8 cellular contexts compared by ENCODE assay signal in the genomic region with DNA sequence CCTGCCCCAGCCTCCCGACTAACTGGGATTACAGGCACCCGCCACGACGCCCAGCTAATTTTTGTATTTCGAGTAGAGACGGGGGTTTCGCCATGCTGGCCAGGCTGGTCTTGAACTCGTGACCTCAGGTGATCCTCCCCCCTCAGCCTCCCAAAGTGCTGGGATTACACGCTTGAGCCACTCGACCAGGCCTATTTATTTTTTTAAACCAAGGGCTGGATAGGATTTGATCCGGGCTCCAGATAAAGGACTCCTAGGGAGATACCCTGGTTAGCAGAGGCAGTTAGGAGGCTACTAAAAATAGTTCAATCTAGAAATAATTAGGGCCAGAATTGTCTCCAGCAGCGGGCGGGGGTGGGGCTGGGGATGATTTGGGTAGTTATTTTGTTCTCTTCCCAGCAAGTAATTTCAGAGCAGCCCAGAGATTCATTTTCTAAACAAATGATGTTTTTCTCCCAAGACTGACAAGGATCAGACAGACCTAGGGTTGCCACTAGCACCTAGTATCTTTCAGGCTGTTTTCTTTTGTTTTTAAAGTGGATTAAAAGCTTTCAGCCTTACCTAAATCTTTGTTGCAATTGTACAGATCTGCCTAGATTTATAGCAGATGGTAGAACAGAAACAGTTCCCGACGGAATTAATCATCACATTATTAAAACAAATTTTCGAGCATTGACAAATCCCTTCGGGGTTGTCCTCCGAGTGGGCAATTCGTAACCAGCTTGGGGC. TPM values are rescaled to one million over a fixed set of nuclear protein-coding genes. Genes with fewer than 3 reads are reported as not detected.
DNase-seq lines count a peak whose midpoint lies in the region; ATAC-seq and TF ChIP-seq lines count a peak whose summit lies in the region.

No MANE protein-coding gene starts in this region.

- peak overlapping the region; percentile 94 for H3K9ac ChIP-seq in Karpas-422 (ENCODE audit: low read length)

- no peaks in the 10 kb centered on the region for H3K36me3 ChIP-seq in CD8-positive, alpha-beta memory T cell (ENCODE audit: insufficient read depth, low read length)
- H3K36me3 ChIP-seq in Karpas-422 (ENCODE audit: insufficient read depth, low read length): peaks cover 11% of the 10 kb centered on the region

- H3K27me3 ChIP-seq in CD8-positive, alpha-beta memory T cell (ENCODE audit: insufficient read depth, low read length, poor library complexity, severe bottlenecking): peaks cover 9% of the 10 kb centered on the region
- H3K27me3 ChIP-seq in Karpas-422 (ENCODE audit: low read length): no peaks in the 10 kb centered on the region

- DNase-seq in CD8-positive, alpha-beta memory T cell: no peak
- DNase-seq in Karpas-422: no peak
- no peak for DNase-seq in chondrocyte (ENCODE audit: low spot score)
- DNase-seq in naive B cell: no peak
- DNase-seq in GM19238 (ENCODE audit: insufficient read length, low spot score): no peak
- no peak for DNase-seq in NCI-H1048 (lab: John Stamatoyannopoulos, UW)
- DNase-seq in RPMI8226: no peak

- H3K9me3 Mint-ChIP-seq in CD8-positive, alpha-beta memory T cell: no peaks in the 10 kb centered on the region
- H3K9me3 Mint-ChIP-seq in chondrocyte (ENCODE audit: low read depth) (no peaks in the 10 kb centered on the region), naive B cell (no peaks in the 10 kb centered on the region)

- H3K4me3 Mint-ChIP-seq in CD8-positive, alpha-beta memory T cell: peak overlapping the region; percentile 90 to 98 (median 96)
- H3K4me3 Mint-ChIP-seq in chondrocyte (ENCODE audit: unreplicated experiment) (peak overlapping the region; percentile 88), naive B cell (peak overlapping the region; percentile 96 to 98 (median 97))

- H3K9me2 ChIP-seq in Karpas-422 (replicated peaks; ENCODE audit: insufficient read depth, low read length): no peaks in the 10 kb centered on the region

- H4K20me1 ChIP-seq in Karpas-422 (ENCODE audit: insufficient read depth, low read depth, low read length): 0 out of 2 replicates have a peak, but pooled peaks cover 6% of the 10 kb centered on the region

- CTCF ChIA-PET in CD8-positive, alpha-beta memory T cell (lab: Charles Lee): interaction anchor here (0.8 to 1.0 kb wide), 5 partner anchors 20 to 261 kb away, joined by 3 to 4 read pairs (median 3); no protein-coding TSS in a partner anchor

- peak overlapping the region; percentile 78 for H3K27ac ChIP-seq in CD8-positive, alpha-beta memory T cell (ENCODE audit: low read depth, low read length)
- H3K27ac ChIP-seq in Karpas-422 (ENCODE audit: low read length): peak overlapping the region; percentile 90

- peak overlapping the region; percentile 98 for H3K4me3 ChIP-seq in CD8-positive, alpha-beta memory T cell (ENCODE audit: low read length)
- peak overlapping the region; percentile 94 for H3K4me3 ChIP-seq in Karpas-422 (ENCODE audit: low read length)

- no peak for ATAC-seq in naive B cell (ENCODE audit: low read depth in 2 of 2)
- no peak for ATAC-seq in HG02870 (IDR thresholded peaks at IDR 0.05; ENCODE audit: unreplicated experiment)

- H3K27me3 Mint-ChIP-seq in CD8-positive, alpha-beta memory T cell: peaks cover 11 to 29% of the 10 kb centered on the region in 2 donors
- no peaks in the 10 kb centered on the region for H3K27me3 Mint-ChIP-seq in chondrocyte (ENCODE audit: low read depth)
- peaks cover 8 to 18% (median 11%) of the 10 kb centered on the region in 3 donors for H3K27me3 Mint-ChIP-seq in naive B cell

- TF ChIP-seq CTCF in chondrocyte (IDR thresholded peaks at IDR 0.05): no peak

- H3K79me2 ChIP-seq in Karpas-422 (ENCODE audit: low read length): peaks cover 41% of the 10 kb centered on the region

- POLR2A ChIA-PET in CD8-positive, alpha-beta memory T cell (lab: Charles Lee): no interaction called here

- peak overlapping the region; percentile 95 to 99 (median 96) for H3K27ac Mint-ChIP-seq in CD8-positive, alpha-beta memory T cell
- H3K27ac Mint-ChIP-seq in chondrocyte (ENCODE audit: unreplicated experiment): peak overlapping the region; percentile 99
- peak overlapping the region; percentile 98 to 99 (median 98) for H3K27ac Mint-ChIP-seq in naive B cell

- H2AFZ ChIP-seq in Karpas-422 (ENCODE audit: low read length): peak overlapping the region; percentile 32; the same call in 1 of the 2 replicates

- no peaks in the 10 kb centered on the region for H3K9me3 ChIP-seq in CD8-positive, alpha-beta memory T cell (ENCODE audit: low read length)
- H3K9me3 ChIP-seq in Karpas-422 (ENCODE audit: low read length): no peaks in the 10 kb centered on the region

- peak overlapping the region; percentile 83 for H3K4me2 ChIP-seq in Karpas-422 (ENCODE audit: low read depth, low read length, poor library complexity, severe bottlenecking)

- peaks cover 37% of the 10 kb centered on the region for H3K4me1 ChIP-seq in CD8-positive, alpha-beta memory T cell (ENCODE audit: insufficient read depth, low read length)
- H3K4me1 ChIP-seq in Karpas-422 (ENCODE audit: low read length): peaks cover 54% of the 10 kb centered on the region

- H3K36me3 Mint-ChIP-seq in CD8-positive, alpha-beta memory T cell: peaks cover 0 to 22% (median 0%) of the 10 kb centered on the region in 3 donors
- no peaks in the 10 kb centered on the region for H3K36me3 Mint-ChIP-seq in chondrocyte (ENCODE audit: low read depth)
- peaks cover 0 to 9% of the 10 kb centered on the region in 2 donors for H3K36me3 Mint-ChIP-seq in naive B cell

- H3K4me1 Mint-ChIP-seq in CD8-positive, alpha-beta memory T cell: peaks cover 38 to 41% (median 39%) of the 10 kb centered on the region in 3 donors
- H3K4me1 Mint-ChIP-seq in chondrocyte (ENCODE audit: low read depth) (peaks cover 27% of the 10 kb centered on the region), naive B cell (peaks cover 16 to 36% (median 16%) of the 10 kb centered on the region in 3 donors)

RNA-seq across cellular contexts. Expression of a gene that starts 0.9 kb away (rescaled TPM):
- total RNA-seq in CD8-positive, alpha-beta memory T cell: 10 to 100 TPM; 77.7 to 77.9 TPM
- polyA plus RNA-seq in CD8-positive, alpha-beta memory T cell: 102 TPM
- 40.4 and 42.3 TPM in 2 replicates for total RNA-seq in Karpas-422 (2014; rRNA removed; shearing (Covaris generic); ENCODE audit: low replicate concordance)
- 28.2 to 32.7 TPM (median 29.3 TPM) in 3 replicates for total RNA-seq in chondrocyte
- 100 to 1,000 TPM in 1 of 6 donors, 10 to 100 TPM in 5; 27.4 to 101 (median 85.4) TPM for polyA plus RNA-seq in naive B cell (ENCODE audit: low read depth in 6 of 6)
